In genomic region chr12:67598598-67598997, GRCh38 we compare ENCODE assay signal across 4 cellular contexts.
"Had no signal": no experiment of that assay in that cellular context is flagged by ENCODE, and none has a peak within 500 bp of the region (broad histone marks: within the 10 kb centered on the region; RNA-seq: fewer than 3 reads in every experiment).

No MANE protein-coding gene starts in this region.

- ATAC-seq: GM23338 had no signal

- H2AFZ ChIP-seq: GM23338 had no signal

- H3K4me3 ChIP-seq: GM23338 had no signal

- H3K4me3 Mint-ChIP-seq: GM23338, H9 had no signal

- H3K4me2 ChIP-seq: GM23338 had no signal

- DNase-seq: H9, HCEC 1CT, IMR-90 had no signal

- H3K27ac Mint-ChIP-seq: GM23338, H9 had no signal
